7 cellular contexts compared by ENCODE assay signal in the genomic region with DNA sequence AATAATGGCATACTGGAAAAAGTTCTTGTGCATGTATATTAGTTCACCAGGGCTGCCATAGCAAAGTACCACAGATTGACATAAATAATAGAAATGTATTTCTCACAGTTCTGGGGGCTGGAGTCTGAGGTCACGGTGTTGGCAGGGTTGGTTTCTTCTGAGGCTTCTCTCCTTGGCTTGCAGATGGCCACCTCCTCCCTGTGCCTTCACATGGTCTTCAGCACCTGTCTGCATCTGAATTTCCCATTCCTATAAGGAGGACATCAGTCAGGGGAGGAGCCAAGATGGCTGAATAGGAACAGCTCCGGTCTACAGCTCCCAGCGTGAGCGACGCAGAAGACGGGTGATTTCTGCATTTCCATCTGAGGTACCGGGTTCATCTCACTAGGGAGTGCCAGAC.
DNase-seq lines count a peak whose midpoint lies in the region; TF ChIP-seq lines count a peak whose summit lies in the region.
"Not testable (repeated sequence)": the region's sequence is repeated elsewhere in the genome, so short reads cannot be mapped to it uniquely, and the experiment has no call there.

No MANE protein-coding gene starts in this region.

- TF ChIP-seq CTCF in endodermal cell (conservative IDR thresholded peaks at IDR 0.05): not testable (repeated sequence)

- 94% methylated on average over 2 of the region's 7 CpGs; no CpG with 5 or more reads in 1 of the 2 experiments for WGBS in endodermal cell (ENCODE audit: insufficient coverage in 1 of 2, insufficient read length in 1 of 2), 2 experiments
- WGBS in trophoblast cell (ENCODE audit: extremely low coverage, insufficient coverage, insufficient read length): no CpG with 5 or more reads among the region's 7 CpGs

- H3K79me2 ChIP-seq in trophoblast cell (ENCODE audit: control insufficient read depth, insufficient read depth, low read length, poor library complexity): not testable (repeated sequence)

- not testable (repeated sequence) for H3K4me1 ChIP-seq in HUES6 (ENCODE audit: control insufficient read depth, insufficient read depth, low read length); endodermal cell (ENCODE audit: control insufficient read depth, insufficient read depth, low read length); trophoblast cell (ENCODE audit: control insufficient read depth in 1 of 2, insufficient read depth in 2 of 2, low read length in 2 of 2)

- peak overlapping the region; percentile 37 for H4K91ac ChIP-seq in trophoblast cell (ENCODE audit: low read depth, low read length)

- H3K9me3 ChIP-seq in HUES6 (ENCODE audit: control insufficient read depth, insufficient read depth, low read depth, low read length); endodermal cell (ENCODE audit: control insufficient read depth, low read length); trophoblast cell (ENCODE audit: insufficient read depth, low read depth, low read length): not testable (repeated sequence)

- H3K36me3 ChIP-seq in HUES6 (ENCODE audit: control insufficient read depth, insufficient read depth, low read length); endodermal cell (ENCODE audit: control insufficient read depth, insufficient read depth, low read length); trophoblast cell (ENCODE audit: control insufficient read depth in 1 of 2, insufficient read depth in 2 of 2, low read length in 2 of 2): not testable (repeated sequence)

- H2BK12ac ChIP-seq in trophoblast cell (ENCODE audit: low read length): not testable (repeated sequence)

- not testable (repeated sequence) for H2AFZ ChIP-seq in trophoblast cell (ENCODE audit: insufficient read depth, low read length, poor library complexity)

- not testable (repeated sequence) for H3K27ac Mint-ChIP-seq in endodermal cell

- peak; percentile 50 for DNase-seq in NCI-H345 (lab: John Stamatoyannopoulos, UW)
- DNase-seq in NCI-H82 (lab: John Stamatoyannopoulos, UW): peak; percentile 14
- peak; percentile 33 for DNase-seq in SW480 (ENCODE audit: low spot score)
- not testable (repeated sequence) for DNase-seq in endodermal cell, trophoblast cell
- peak; percentile 3 for DNase-seq in iPS-NIHi7 (ENCODE audit: extremely low spot score)

- not testable (repeated sequence) for H3K9ac ChIP-seq in HUES6 (ENCODE audit: low read length); endodermal cell (ENCODE audit: extremely low read depth, low read length, poor library complexity, severe bottlenecking); trophoblast cell (ENCODE audit: low read length)

- H4K12ac ChIP-seq in trophoblast cell (ENCODE audit: low read depth, low read length): not testable (repeated sequence)

- peak overlapping the region; percentile 52 for H3K4me3 Mint-ChIP-seq in endodermal cell

- H3K79me1 ChIP-seq in trophoblast cell (ENCODE audit: low read length): not testable (repeated sequence)

- H3K14ac ChIP-seq in trophoblast cell (ENCODE audit: low read length): not testable (repeated sequence)

- not testable (repeated sequence) for H2AK5ac ChIP-seq in trophoblast cell (ENCODE audit: low read length)

- not testable (repeated sequence) for H3K4me2 ChIP-seq in trophoblast cell (ENCODE audit: low read length)

- not testable (repeated sequence) for H3K23ac ChIP-seq in trophoblast cell (ENCODE audit: low read length)

- not testable (repeated sequence) for H2BK5ac ChIP-seq in trophoblast cell (ENCODE audit: low read depth, low read length, poor library complexity)

- H3K4me3 ChIP-seq in HUES6 (ENCODE audit: low read depth, low read length): peak overlapping the region; percentile 49
- H3K4me3 ChIP-seq in endodermal cell (ENCODE audit: low read length); trophoblast cell (ENCODE audit: low read depth, low read length): not testable (repeated sequence)

- H3K4ac ChIP-seq in trophoblast cell (ENCODE audit: low read depth, low read length): not testable (repeated sequence)

- not testable (repeated sequence) for H3K36me3 Mint-ChIP-seq in endodermal cell (ENCODE audit: low read depth)

- not testable (repeated sequence) for H3K4me1 Mint-ChIP-seq in endodermal cell

- H4K8ac ChIP-seq in trophoblast cell (ENCODE audit: low read depth, low read length): peak overlapping the region; percentile 10

- not testable (repeated sequence) for H3K27ac ChIP-seq in HUES6 (ENCODE audit: low read depth, low read length); endodermal cell (ENCODE audit: low read depth, low read length); trophoblast cell (ENCODE audit: low read depth, low read length)

- not testable (repeated sequence) for H3K18ac ChIP-seq in trophoblast cell (ENCODE audit: low read length)

- H3K27me3 Mint-ChIP-seq in endodermal cell (ENCODE audit: insufficient read depth): peaks cover 10% of the 10 kb centered on the region

- not testable (repeated sequence) for H3K27me3 ChIP-seq in HUES6 (ENCODE audit: control insufficient read depth, insufficient read depth, low read length); endodermal cell (ENCODE audit: control insufficient read depth, insufficient read depth, low read length, poor library complexity, severe bottlenecking); trophoblast cell (ENCODE audit: insufficient read depth, low read length)

- H2BK120ac ChIP-seq in trophoblast cell (ENCODE audit: insufficient read depth, low read length, poor library complexity): not testable (repeated sequence)

- not testable (repeated sequence) for H3K9me3 Mint-ChIP-seq in endodermal cell
